8 cellular contexts compared by ENCODE assay signal in the genomic region with DNA sequence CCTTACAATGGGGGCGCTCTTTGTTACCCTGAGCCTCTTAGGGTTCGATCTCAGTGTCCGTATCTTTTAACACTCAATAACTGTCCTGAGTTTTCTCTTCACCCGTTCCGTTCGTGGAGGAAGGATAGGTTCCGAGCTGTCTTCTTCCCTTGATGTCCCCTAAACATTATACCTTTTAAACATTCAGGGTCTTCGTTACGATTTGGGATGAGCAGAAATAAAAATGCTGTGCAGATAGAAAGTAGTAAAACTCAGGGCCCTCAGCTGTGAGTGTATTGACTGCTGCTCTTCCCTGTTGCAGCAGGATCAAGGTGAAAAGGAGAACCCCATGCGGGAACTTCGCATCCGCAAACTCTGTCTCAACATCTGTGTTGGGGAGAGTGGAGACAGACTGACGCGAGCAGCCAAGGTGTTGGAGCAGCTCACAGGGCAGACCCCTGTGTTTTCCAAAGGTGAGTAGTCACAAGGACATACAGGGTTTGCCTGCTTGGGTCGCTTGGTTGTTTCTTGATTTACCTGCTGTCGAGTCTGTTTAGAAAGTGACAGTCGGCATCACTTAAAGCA. TPM values are rescaled to one million over a fixed set of nuclear protein-coding genes. Genes with fewer than 3 reads are reported as not detected.
DNase-seq lines count a peak whose midpoint lies in the region; ATAC-seq and TF ChIP-seq lines count a peak whose summit lies in the region.

No MANE protein-coding gene starts in this region.

- peak overlapping the region; percentile 67 to 82 for H3K27ac ChIP-seq in aorta (ENCODE audit: low read depth in 1 of 2, low read length in 2 of 2)

- peak; percentile 19 for DNase-seq in stimulated activated CD4-positive, alpha-beta T cell treated with anti-CD3 and anti-CD28 coated beads, Interleukin-4, amount 100 ng/mL, for 24 hours
- no peak for DNase-seq in stimulated activated CD4-positive, alpha-beta T cell treated with anti-CD3 and anti-CD28 coated beads, Interleukin-4, amount 100 ng/mL, for 4 hours
- DNase-seq in astrocyte of the cerebellum (ENCODE audit: low read depth) (no peak), memory B cell (ENCODE audit: low spot score in 2 of 2) (peak; percentile 7 to 19), aorta (no peak), amniotic stem cell (lab: John Stamatoyannopoulos, UW) (no peak), NCI-H774 (lab: John Stamatoyannopoulos, UW) (no peak)

- H3K9me3 Mint-ChIP-seq in memory B cell: no peaks in the 10 kb centered on the region

- H3K36me3 Mint-ChIP-seq in memory B cell: peaks cover 31% of the 10 kb centered on the region

- peaks cover 37% of the 10 kb centered on the region for H3K4me1 Mint-ChIP-seq in memory B cell

- in situ Hi-C loops in astrocyte of the cerebellum (cut with HindIII; ENCODE audit: low sequenced_read_pairs): no loop called here

- no peaks in the 10 kb centered on the region for H3K9me3 ChIP-seq in aorta (ENCODE audit: control insufficient read depth, low read length)

- H3K4me3 Mint-ChIP-seq in memory B cell: peak overlapping the region; percentile 96

- intact Hi-C loops in aorta (cut with DNase I): loop anchor here in 1 of 2 donors (5.0 kb wide), 1 partner anchor 50 kb away; a partner anchor contains a TSS

- ATAC-seq in memory B cell (ENCODE audit: low read depth) (no peak), aorta (ENCODE audit: low FRiP score) (no peak), HG02571 (IDR thresholded peaks at IDR 0.05; ENCODE audit: unreplicated experiment) (no peak)

- no peaks in the 10 kb centered on the region for H3K27me3 Mint-ChIP-seq in memory B cell

- H3K4me3 ChIP-seq in astrocyte of the cerebellum (ENCODE audit: low read depth, low read length) (peak overlapping the region; percentile 91), aorta (ENCODE audit: low read length in 2 of 2) (peak overlapping the region; percentile 85 to 96)

- peak overlapping the region; percentile 89 for H3K27ac Mint-ChIP-seq in memory B cell

- peak; percentile 5 for TF ChIP-seq CTCF in astrocyte of the cerebellum (IDR thresholded peaks at IDR 0.05; ENCODE audit: low read depth, low read length, missing control alignments)

- 14 to 15% methylated on average over 17 of the region's 17 CpGs for WGBS in aorta, 2 donors

- no peaks in the 10 kb centered on the region for H3K27me3 ChIP-seq in aorta (ENCODE audit: control insufficient read depth in 1 of 2, insufficient read depth in 2 of 2, low read length in 1 of 2)

- H3K4me1 ChIP-seq in aorta (ENCODE audit: control insufficient read depth in 1 of 2, insufficient read depth in 2 of 2, low read length in 2 of 2): peaks cover 0 to 3% of the 10 kb centered on the region in 2 donors

- peaks cover 0 to 3% of the 10 kb centered on the region in 2 donors for H3K36me3 ChIP-seq in aorta (ENCODE audit: control insufficient read depth in 1 of 2, insufficient read depth in 2 of 2, low read length in 1 of 2)

RNA-seq across cellular contexts. Expression of a gene that starts 0.8 kb away (rescaled TPM):
- 100 to 1,000 TPM; 707 to 819 TPM for total RNA-seq in aorta
- 1,000 to 10,000 TPM; 2,209 to 3,782 TPM for polyA plus RNA-seq in aorta

RNA-seq across cellular contexts. Expression of a gene that starts 50.9 kb away (rescaled TPM):
- 10 to 100 TPM; 30.3 to 31.0 TPM for total RNA-seq in aorta
- polyA plus RNA-seq in aorta: 10 to 100 TPM; 11.8 to 14.0 TPM

Comparison
In these comparisons a context has a peak if more than half of its experiments do, and no peak if none do; other contexts are left out.
1. DNase-seq: peak in stimulated activated CD4-positive, alpha-beta T cell treated with anti-CD3 and anti-CD28 coated beads, Interleukin-4, amount 100 ng/mL, for 24 hours (single experiment) and memory B cell (2 of 2); none in stimulated activated CD4-positive, alpha-beta T cell treated with anti-CD3 and anti-CD28 coated beads, Interleukin-4, amount 100 ng/mL, for 4 hours (0 of 2), astrocyte of the cerebellum (single experiment), aorta (0 of 2), amniotic stem cell (single experiment) and NCI-H774 (single experiment).